8 cellular contexts compared by ENCODE assay signal in genomic region chr6:170584181-170584953, GRCh38. TPM values are rescaled to one million over a fixed set of nuclear protein-coding genes. Genes with fewer than 3 reads are reported as not detected.
A peak's percentile ranks its signal among the peaks of the same experiment; 100 is the strongest.
DNase-seq lines count a peak whose midpoint lies in the region; ATAC-seq lines count a peak whose summit lies in the region.

Gene PDCD2, minus strand, starts transcription at chr6:170584637. Its CDS starts 56 bp downstream, at chr6:170584581.

- H3K4me1 Mint-ChIP-seq in IgD-negative memory B cell: peaks cover 9 to 27% (median 18%) of the 10 kb centered on the region in 3 donors

- H3K36me3 Mint-ChIP-seq in IgD-negative memory B cell: peaks cover 2% of the 10 kb centered on the region

- peak within 1 kb of the TSS; percentile 95 to 99 (median 98) for H3K4me3 Mint-ChIP-seq in IgD-negative memory B cell

- peak within 1 kb of the TSS; percentile 92 to 97 (median 93) for H3K27ac Mint-ChIP-seq in IgD-negative memory B cell

- H3K9me3 Mint-ChIP-seq in IgD-negative memory B cell: no peaks in the 10 kb centered on the region

- ATAC-seq in GM21529 (IDR thresholded peaks at IDR 0.05; ENCODE audit: unreplicated experiment): peak; percentile 97

- DNase-seq in DMS 273 treated with DMSO at 0.1 percent for 48 hours (lab: John Stamatoyannopoulos, UW) (peak; percentile 90), OCI-M1 (lab: John Stamatoyannopoulos, UW) (peak; percentile 95), activated T-cell treated with anti-CD3 and anti-CD28 coated beads for 4 hours (peak; percentile 85), epithelial cell of prostate (ENCODE audit: low read depth, low spot score) (peak; percentile 56), mucosa of gallbladder (ENCODE audit: low spot score) (peak; percentile 93)
- DNase-seq in stimulated activated CD8-positive, alpha-beta memory T cell treated with anti-CD3 and anti-CD28 coated beads, Interleukin-4, amount 100 ng/mL, for 4 hours (ENCODE audit: low read depth in 2 of 2, low spot score in 1 of 2): peak; percentile 85 to 88

- H3K27me3 Mint-ChIP-seq in IgD-negative memory B cell: no peaks in the 10 kb centered on the region

- H3K27ac ChIP-seq in epithelial cell of prostate: peak within 1 kb of the TSS; percentile 72

RNA-seq across cellular contexts. Expression of gene PDCD2, which starts in this region (rescaled TPM):
- polyA plus RNA-seq in IgD-negative memory B cell: 99.9 TPM
- total RNA-seq in mucosa of gallbladder: 49.8 TPM

Comparison
In these comparisons a context has a peak if more than half of its experiments do, and no peak if none do; other contexts are left out.
1. Peak in every context shown above with its lines: DNase-seq, ATAC-seq and H3K27ac ChIP-seq.